ENCODE assay signal across 8 cellular contexts in the genomic region with DNA sequence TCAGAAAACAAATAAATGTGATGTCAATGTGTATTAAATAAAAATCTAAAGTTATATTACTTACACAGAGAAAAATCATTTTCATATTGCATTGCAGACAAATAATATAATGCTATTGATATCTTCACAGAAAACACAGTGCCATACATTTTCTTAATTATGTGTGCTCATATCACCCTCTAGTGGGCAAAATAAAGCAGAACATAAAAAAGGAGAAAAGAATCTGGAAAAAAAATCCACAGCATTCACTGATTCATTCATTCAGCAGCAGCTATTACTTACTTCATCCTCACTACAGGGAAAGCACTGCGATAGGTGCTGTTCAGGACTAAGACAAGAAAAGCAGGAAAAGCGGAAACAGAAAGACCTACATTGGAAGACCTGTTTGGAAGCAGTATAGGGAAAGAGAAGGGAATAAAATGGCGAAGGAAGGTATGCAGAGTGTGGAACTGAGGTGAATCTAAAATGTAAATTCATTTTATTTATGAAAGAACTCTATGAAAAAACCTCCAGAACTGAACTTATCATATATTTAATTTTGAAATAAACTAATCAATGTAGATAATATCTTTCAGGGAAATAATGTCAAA.
DNase-seq lines count a peak whose midpoint lies in the region; ATAC-seq and TF ChIP-seq lines count a peak whose summit lies in the region.

No MANE protein-coding gene starts in this region.

- no peak overlapping the region for H3K27ac Mint-ChIP-seq in endothelial cell (ENCODE audit: unreplicated experiment)

- H2AFZ ChIP-seq in OCI-LY1 (ENCODE audit: low read length) (no peak overlapping the region), trophoblast cell (ENCODE audit: insufficient read depth, low read length, poor library complexity) (no peak overlapping the region)

- no peaks in the 10 kb centered on the region for H3K9me3 ChIP-seq in AG04450 (ENCODE audit: control insufficient read depth, insufficient read depth, low read length)
- H3K9me3 ChIP-seq in OCI-LY1 (ENCODE audit: low read length): peaks cover 6% of the 10 kb centered on the region; the same call in 1 of the 2 replicates
- H3K9me3 ChIP-seq in trophoblast cell (ENCODE audit: insufficient read depth, low read depth, low read length): no peaks in the 10 kb centered on the region

- no peak overlapping the region for H4K8ac ChIP-seq in trophoblast cell (ENCODE audit: low read depth, low read length)

- H3K9ac ChIP-seq in OCI-LY1 (ENCODE audit: low read length) (no peak overlapping the region), trophoblast cell (ENCODE audit: low read length) (no peak overlapping the region)

- no peaks in the 10 kb centered on the region for H3K4me1 ChIP-seq in OCI-LY1 (ENCODE audit: insufficient read depth, low read length, severe bottlenecking)
- no peaks in the 10 kb centered on the region for H3K4me1 ChIP-seq in trophoblast cell (ENCODE audit: control insufficient read depth in 1 of 2, insufficient read depth in 2 of 2, low read length in 2 of 2)

- no peaks in the 10 kb centered on the region for H3K9me3 Mint-ChIP-seq in endothelial cell (ENCODE audit: unreplicated experiment)

- POLR2A ChIA-PET in AG04450 (lab: Yijun Ruan, JAX): no interaction called here

- no peaks in the 10 kb centered on the region; the same call in 1 of the 2 replicates for H3F3A ChIP-seq in OCI-LY1 (ENCODE audit: insufficient read depth, low read length)

- no peak overlapping the region for H3K4me3 Mint-ChIP-seq in endothelial cell (ENCODE audit: unreplicated experiment)

- H3K9me2 ChIP-seq in OCI-LY1 (ENCODE audit: low read depth, low read length): no peaks in the 10 kb centered on the region

- no peaks in the 10 kb centered on the region for H3K4me1 Mint-ChIP-seq in endothelial cell (ENCODE audit: unreplicated experiment)

- H3K36me3 ChIP-seq in OCI-LY1 (ENCODE audit: insufficient read depth, low read length) (peaks cover 25% of the 10 kb centered on the region), trophoblast cell (ENCODE audit: control insufficient read depth in 1 of 2, insufficient read depth in 2 of 2, low read length in 2 of 2) (no peaks in the 10 kb centered on the region)

- no peaks in the 10 kb centered on the region for H3K79me1 ChIP-seq in trophoblast cell (ENCODE audit: low read length)

- no peak overlapping the region for H3K4ac ChIP-seq in trophoblast cell (ENCODE audit: low read depth, low read length)

- TF ChIP-seq CTCF in AG04450 (IDR thresholded peaks at IDR 0.05; ENCODE audit: low read depth, low read length) (peak; percentile 74), GM12873 (IDR thresholded peaks at IDR 0.05; ENCODE audit: insufficient read depth, low read depth, low read length, missing control alignments) (peak; percentile 56), OCI-LY1 (IDR thresholded peaks at IDR 0.05; ENCODE audit: low read length) (peak; percentile 95), endothelial cell (IDR thresholded peaks at IDR 0.05; ENCODE audit: unreplicated experiment) (peak; percentile 78)

- no peaks in the 10 kb centered on the region for H3K27me3 ChIP-seq in AG04450 (ENCODE audit: control insufficient read depth, insufficient read depth, low read length)
- no peaks in the 10 kb centered on the region for H3K27me3 ChIP-seq in OCI-LY1 (ENCODE audit: insufficient read depth, low read length)
- H3K27me3 ChIP-seq in trophoblast cell (ENCODE audit: insufficient read depth, low read length): no peaks in the 10 kb centered on the region

- peaks cover 13% of the 10 kb centered on the region for H3K36me3 Mint-ChIP-seq in endothelial cell (ENCODE audit: low read depth, unreplicated experiment)

- H3K79me2 ChIP-seq in OCI-LY1 (ENCODE audit: insufficient read depth, low read length) (no peaks in the 10 kb centered on the region), trophoblast cell (ENCODE audit: control insufficient read depth, insufficient read depth, low read length, poor library complexity) (no peaks in the 10 kb centered on the region)

- H3K27me3 Mint-ChIP-seq in endothelial cell (ENCODE audit: unreplicated experiment): no peaks in the 10 kb centered on the region

- no peak overlapping the region for H3K18ac ChIP-seq in trophoblast cell (ENCODE audit: low read length)

- no peak overlapping the region for H4K12ac ChIP-seq in trophoblast cell (ENCODE audit: low read depth, low read length)

- H2BK12ac ChIP-seq in trophoblast cell (ENCODE audit: low read length): no peak overlapping the region

- no peak overlapping the region for H3K4me3 ChIP-seq in AG04450 (ENCODE audit: low read depth, low read length)
- H3K4me3 ChIP-seq in OCI-LY1 (ENCODE audit: low read depth, low read length, poor library complexity, severe bottlenecking): no peak overlapping the region
- H3K4me3 ChIP-seq in trophoblast cell (ENCODE audit: low read depth, low read length): no peak overlapping the region

- no peak overlapping the region for H3K4me2 ChIP-seq in OCI-LY1 (ENCODE audit: low read length)
- H3K4me2 ChIP-seq in trophoblast cell (ENCODE audit: low read length): no peak overlapping the region

- no peak overlapping the region for H4K91ac ChIP-seq in trophoblast cell (ENCODE audit: low read depth, low read length)

- H3K27ac ChIP-seq in AG04450 (ENCODE audit: low read depth, low read length) (no peak overlapping the region), OCI-LY1 (ENCODE audit: low read depth, low read length, poor library complexity, severe bottlenecking) (no peak overlapping the region), trophoblast cell (ENCODE audit: low read depth, low read length) (no peak overlapping the region)

- no peak overlapping the region for H3K14ac ChIP-seq in trophoblast cell (ENCODE audit: low read length)

- H2BK120ac ChIP-seq in trophoblast cell (ENCODE audit: insufficient read depth, low read length, poor library complexity): no peak overlapping the region

- intact Hi-C loops in sciatic nerve (cut with DNase I): no loop called here

- DNase-seq in AG04450 (ENCODE audit: low read depth, low spot score) (peak; percentile 13), endothelial cell (ENCODE audit: low spot score) (no peak), trophoblast cell (peak; percentile 34 to 86), sciatic nerve (ENCODE audit: low spot score) (no peak)

- WGBS in trophoblast cell (ENCODE audit: extremely low coverage, insufficient coverage, insufficient read length): no CpG with 5 or more reads among the region's 3 CpGs

- H2AK5ac ChIP-seq in trophoblast cell (ENCODE audit: low read length): no peak overlapping the region

- H2BK5ac ChIP-seq in trophoblast cell (ENCODE audit: low read depth, low read length, poor library complexity): no peak overlapping the region

- no peaks in the 10 kb centered on the region for H4K20me1 ChIP-seq in OCI-LY1 (ENCODE audit: insufficient read depth, low read length)

- ATAC-seq in HG03280 (IDR thresholded peaks at IDR 0.05; ENCODE audit: unreplicated experiment) (peak; percentile 70), HG02840 (IDR thresholded peaks at IDR 0.05; ENCODE audit: low FRiP score, unreplicated experiment) (no peak), sciatic nerve (no peak)

- CTCF ChIA-PET in AG04450 (lab: Charles Lee): interaction anchor here (0.6 to 6.3 kb wide), 8 partner anchors 10 to 755 kb away, joined by 3 to 50 read pairs (median 6); no protein-coding TSS in a partner anchor

- H3K23ac ChIP-seq in trophoblast cell (ENCODE audit: low read length): no peak overlapping the region

Comparison
In these comparisons a context has a peak if more than half of its experiments do, and no peak if none do; other contexts are left out.
1. DNase-seq: peak in AG04450 (single experiment) and trophoblast cell (2 of 2); none in endothelial cell (single experiment) and sciatic nerve (single experiment).
2. Peak in every context shown above with its lines, with median percentiles within 50 percentile points of each other: CTCF ChIP-seq.